14 cellular contexts compared by ENCODE assay signal in the genomic region with DNA sequence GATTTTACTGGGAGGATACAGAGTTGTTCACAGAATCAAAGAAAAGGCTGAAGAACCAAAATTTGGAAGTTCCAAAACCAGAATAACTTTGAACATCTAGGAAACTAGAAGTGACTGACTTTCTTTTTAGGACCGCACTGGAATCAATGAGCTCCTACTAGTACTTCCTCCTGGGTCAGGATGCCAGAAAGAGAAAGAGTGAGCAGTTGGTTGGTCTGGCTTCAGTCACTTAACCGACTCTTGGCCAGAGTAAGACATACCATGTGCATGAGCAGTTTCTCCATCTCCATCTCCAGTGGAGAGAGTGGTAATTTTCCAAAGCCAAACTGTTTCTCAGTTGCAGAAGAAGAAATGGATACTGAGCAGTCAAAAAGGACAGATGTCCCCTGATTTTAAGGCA.
DNase-seq lines count a peak whose midpoint lies in the region; ATAC-seq and TF ChIP-seq lines count a peak whose summit lies in the region.
"Had no signal": no experiment of that assay in that cellular context is flagged by ENCODE, and none has a peak within 500 bp of the region (broad histone marks: within the 10 kb centered on the region; RNA-seq: fewer than 3 reads in every experiment).

No MANE protein-coding gene starts in this region.

- no peaks in the 10 kb centered on the region for H3K27me3 ChIP-seq in WERI-Rb-1 (ENCODE audit: insufficient read depth, low read depth, severe bottlenecking)

- H3K27ac ChIP-seq in caudate nucleus (ENCODE audit: low read depth, low read length), result no peak overlapping the region
- H3K27ac ChIP-seq in WERI-Rb-1, result no peak overlapping the region

- no peak for ATAC-seq in HG03432 (IDR thresholded peaks at IDR 0.05; ENCODE audit: unreplicated experiment)
- ATAC-seq: naive thymus-derived CD8-positive, alpha-beta T cell had no signal

- no peaks in the 10 kb centered on the region for H3K36me3 ChIP-seq in WERI-Rb-1

- TF ChIP-seq CTCF in choroid plexus epithelial cell (conservative IDR thresholded peaks at IDR 0.05; ENCODE audit: low read depth, low read length) (no peak), WERI-Rb-1 (IDR thresholded peaks at IDR 0.05; ENCODE audit: low read depth, low read length) (no peak)

- H3K4me3 ChIP-seq in choroid plexus epithelial cell (ENCODE audit: low read depth, low read length) (no peak overlapping the region), WERI-Rb-1 (ENCODE audit: low read depth, low read length) (no peak overlapping the region)

- H3K9me3 ChIP-seq in WERI-Rb-1 (ENCODE audit: severe bottlenecking), result no peaks in the 10 kb centered on the region

- in situ Hi-C loops in KBM-7 (cut with MboI; ENCODE audit: low pct_unique_long_range_greater_than_20kb, low sequenced_read_pairs), result no loop called here

- DNase-seq in EH (ENCODE audit: low read depth) (peak; percentile 91), KBM-7 (peak; percentile 8), choroid plexus epithelial cell (ENCODE audit: low read depth) (peak; percentile 79), non-pigmented ciliary epithelial cell (ENCODE audit: low read depth) (peak; percentile 32), caudate nucleus (lab: John Stamatoyannopoulos, UW) (no peak), WERI-Rb-1 (no peak), nucleus accumbens (lab: John Stamatoyannopoulos, UW) (no peak)
- DNase-seq: activated CD4-positive, alpha-beta T cell treated with anti-CD3 and anti-CD28 coated beads, Interleukin-2, amount 50 U/mL, for 4 hours; activated T-cell treated with anti-CD3 and anti-CD28 coated beads, Interleukin-2, amount 50 U/mL, for 48 hours; CD8-positive, alpha-beta memory T cell; GF-D8; naive thymus-derived CD8-positive, alpha-beta T cell; NCI-H1048 had no signal

Comparison
In these comparisons a context has a peak if more than half of its experiments do, and no peak if none do; other contexts are left out.
1. DNase-seq: peak in EH (single experiment), KBM-7 (single experiment), choroid plexus epithelial cell (single experiment) and non-pigmented ciliary epithelial cell (single experiment); none in caudate nucleus (0 of 61), WERI-Rb-1 (single experiment) and nucleus accumbens (0 of 56).